Comparison of ENCODE assay signal across 1 cellular context in genomic region chr5:53545744-53546143, GRCh38.
TF ChIP-seq lines count a peak whose summit lies in the region.

No MANE protein-coding gene starts in this region.

TF ChIP-seq in GM23338, 12 proteins besides CTCF, POLR2A, EP300 and RAD21 (continued from another document):
- no peak for TF ChIP-seq ZNF462 (CRISPR knock-in tag; IDR thresholded peaks at IDR 0.05)
- TF ChIP-seq JUNB (IDR thresholded peaks at IDR 0.05; ENCODE audit: unreplicated experiment) = no peak
- no peak for TF ChIP-seq POLR2AphosphoS5 (IDR thresholded peaks at IDR 0.05; ENCODE audit: low read depth)
- no peak for TF ChIP-seq EZH2 (IDR thresholded peaks at IDR 0.05; ENCODE audit: low read depth, unreplicated experiment)
- 0 out of 2 replicates have a peak, but pooled peaks have one; percentile 29 for TF ChIP-seq CREB1 (CRISPR knock-in tag; IDR thresholded peaks at IDR 0.05; ENCODE audit: low read depth)
